1 cellular context compared by ENCODE assay signal in genomic region chr7:992742-993607, GRCh38.
A peak's percentile ranks its signal among the peaks of the same experiment; 100 is the strongest.
TF ChIP-seq lines count a peak whose summit lies in the region.

No MANE protein-coding gene starts in this region.

TF ChIP-seq in HepG2, 621 proteins besides CTCF, POLR2A, EP300 and RAD21 (continued from another document and continues in another):
- TF ChIP-seq ZBTB40 (IDR thresholded peaks at IDR 0.05) = no peak
- TF ChIP-seq ZBTB40 (CRISPR knock-in tag; IDR thresholded peaks at IDR 0.05) = peak; percentile 39; the same call in 1 of the 2 replicates
- TF ChIP-seq, protein P1, sequence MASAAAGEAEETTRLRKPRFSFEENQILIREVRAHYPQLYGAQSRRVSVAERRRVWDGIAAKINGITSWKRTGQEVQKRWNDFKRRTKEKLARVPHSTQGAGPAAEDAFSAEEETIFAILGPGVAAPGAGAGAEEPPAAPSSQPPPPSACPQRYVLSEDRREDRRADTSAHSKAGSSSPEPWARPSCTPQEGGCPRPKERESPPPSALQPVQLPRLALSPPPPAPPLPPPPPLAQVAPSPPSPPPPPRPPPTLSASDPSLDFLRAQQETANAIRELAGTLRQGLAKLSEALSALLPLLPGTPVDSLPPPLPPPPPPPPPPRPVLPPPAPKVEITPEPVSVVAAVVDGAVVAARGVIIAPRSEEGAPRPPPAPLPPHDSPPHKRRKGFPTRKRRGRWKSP (CRISPR knock-in tag; IDR thresholded peaks at IDR 0.05) = peak; percentile 78
- peak; percentile 68; the same call in 1 of the 2 replicates for TF ChIP-seq PAF1 (CRISPR knock-in tag; IDR thresholded peaks at IDR 0.05)
- peak; percentile 66; the same call in 1 of the 2 replicates for TF ChIP-seq FOXC1 (CRISPR knock-in tag; IDR thresholded peaks at IDR 0.05; ENCODE audit: borderline replicate concordance)
- TF ChIP-seq ZNF567 (CRISPR knock-in tag; IDR thresholded peaks at IDR 0.05; ENCODE audit: borderline replicate concordance) = peak; percentile 97
- peak; percentile 92; the same call in 1 of the 2 replicates for TF ChIP-seq ZNF235 (CRISPR knock-in tag; IDR thresholded peaks at IDR 0.05; ENCODE audit: borderline replicate concordance)
- TF ChIP-seq, protein P2, sequence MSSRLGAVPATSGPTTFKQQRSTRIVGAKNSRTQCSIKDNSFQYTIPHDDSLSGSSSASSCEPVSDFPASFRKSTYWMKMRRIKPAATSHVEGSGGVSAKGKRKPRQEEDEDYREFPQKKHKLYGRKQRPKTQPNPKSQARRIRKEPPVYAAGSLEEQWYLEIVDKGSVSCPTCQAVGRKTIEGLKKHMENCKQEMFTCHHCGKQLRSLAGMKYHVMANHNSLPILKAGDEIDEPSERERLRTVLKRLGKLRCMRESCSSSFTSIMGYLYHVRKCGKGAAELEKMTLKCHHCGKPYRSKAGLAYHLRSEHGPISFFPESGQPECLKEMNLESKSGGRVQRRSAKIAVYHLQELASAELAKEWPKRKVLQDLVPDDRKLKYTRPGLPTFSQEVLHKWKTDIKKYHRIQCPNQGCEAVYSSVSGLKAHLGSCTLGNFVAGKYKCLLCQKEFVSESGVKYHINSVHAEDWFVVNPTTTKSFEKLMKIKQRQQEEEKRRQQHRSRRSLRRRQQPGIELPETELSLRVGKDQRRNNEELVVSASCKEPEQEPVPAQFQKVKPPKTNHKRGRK (CRISPR knock-in tag; IDR thresholded peaks at IDR 0.05) = no peak
- TF ChIP-seq BCL6 (CRISPR knock-in tag; IDR thresholded peaks at IDR 0.05) = peak; percentile 44
- no peak for TF ChIP-seq DNMT3B (CRISPR knock-in tag; conservative IDR thresholded peaks at IDR 0.05)
- peak; percentile 83 for TF ChIP-seq ZNF747 (CRISPR knock-in tag; IDR thresholded peaks at IDR 0.05; ENCODE audit: borderline replicate concordance)
- no peak for TF ChIP-seq MYNN (CRISPR knock-in tag; IDR thresholded peaks at IDR 0.05; ENCODE audit: low read depth)
- peak; percentile 89 for TF ChIP-seq ZNF281 (CRISPR knock-in tag; IDR thresholded peaks at IDR 0.05; ENCODE audit: borderline replicate concordance)
- no peak for TF ChIP-seq MATR3 (CRISPR knock-in tag; IDR thresholded peaks at IDR 0.05)
- TF ChIP-seq NPAS2 (CRISPR knock-in tag; IDR thresholded peaks at IDR 0.05; ENCODE audit: borderline replicate concordance) = no peak
- no peak for TF ChIP-seq GZF1 (CRISPR knock-in tag; IDR thresholded peaks at IDR 0.05)
- TF ChIP-seq E2F1 (CRISPR knock-in tag; IDR thresholded peaks at IDR 0.05) = no peak
- TF ChIP-seq ZNF142 (CRISPR knock-in tag; IDR thresholded peaks at IDR 0.05) = 0 out of 2 replicates have a peak, but pooled peaks have one; percentile 53
- TF ChIP-seq SMARCC2 (IDR thresholded peaks at IDR 0.05) = no peak
- no peak for TF ChIP-seq NAIF1 (CRISPR knock-in tag; IDR thresholded peaks at IDR 0.05; ENCODE audit: borderline replicate concordance)
- peak; percentile 77; the same call in 1 of the 2 replicates for TF ChIP-seq ZNF710 (CRISPR knock-in tag; IDR thresholded peaks at IDR 0.05; ENCODE audit: borderline replicate concordance)
- no peak for TF ChIP-seq ZNF737 (CRISPR knock-in tag; IDR thresholded peaks at IDR 0.05; ENCODE audit: borderline replicate concordance)
- no peak for TF ChIP-seq GPN1 (CRISPR knock-in tag; IDR thresholded peaks at IDR 0.05; ENCODE audit: borderline replicate concordance)
- TF ChIP-seq RFXANK (CRISPR knock-in tag; IDR thresholded peaks at IDR 0.05) = 0 out of 2 replicates have a peak, but pooled peaks have one; percentile 62
- peak; percentile 13; the same call in 1 of the 2 replicates for TF ChIP-seq HMG20B (CRISPR knock-in tag; conservative IDR thresholded peaks at IDR 0.05)
- TF ChIP-seq GLMP (CRISPR knock-in tag; IDR thresholded peaks at IDR 0.05; ENCODE audit: borderline replicate concordance) = no peak
- no peak for TF ChIP-seq ZNF3 (CRISPR knock-in tag; IDR thresholded peaks at IDR 0.05)
- TF ChIP-seq ELF1 (CRISPR knock-in tag; IDR thresholded peaks at IDR 0.05) = peak; percentile 70
- TF ChIP-seq PHF8 (CRISPR knock-in tag; IDR thresholded peaks at IDR 0.05) = peak; percentile 39; the same call in 1 of the 2 replicates
- TF ChIP-seq NR3C1 (CRISPR knock-in tag; IDR thresholded peaks at IDR 0.05) = no peak
